Comparison of ENCODE assay signal across 12 cellular contexts in the genomic region with DNA sequence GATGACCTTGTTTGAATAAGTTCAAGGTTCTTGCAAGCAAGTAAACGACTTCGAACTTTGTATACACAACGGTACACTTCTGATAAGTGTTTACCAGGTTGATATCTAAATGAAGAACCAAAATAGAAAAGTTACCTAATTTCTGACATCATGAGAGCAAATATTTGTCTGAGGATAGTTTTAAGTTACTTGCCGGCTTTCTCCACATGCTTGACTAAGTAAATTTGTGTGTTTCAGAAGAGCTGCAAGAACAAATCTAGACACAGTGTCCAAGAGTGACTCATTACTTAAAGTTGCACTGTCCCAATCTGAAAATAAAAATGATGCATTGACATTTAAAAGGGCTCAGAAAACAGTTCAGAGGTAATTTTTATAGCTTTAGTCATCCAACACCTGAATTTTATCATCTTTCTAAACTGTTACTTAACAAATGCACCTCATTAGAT.
DNase-seq lines count a peak whose midpoint lies in the region; ATAC-seq, FAIRE-seq and TF ChIP-seq lines count a peak whose summit lies in the region.
"Had no signal": no experiment of that assay in that cellular context is flagged by ENCODE, and none has a peak within 500 bp of the region (broad histone marks: within the 10 kb centered on the region; RNA-seq: fewer than 3 reads in every experiment).

No MANE protein-coding gene starts in this region.

- TF ChIP-seq EP300 in A549 (IDR thresholded peaks at IDR 0.05): peak; percentile 16 to 37; a peak in 1 of 5 replicates

- TF ChIP-seq POLR2A in A549 (IDR thresholded peaks at IDR 0.05; ENCODE audit: low read length): no peak
- TF ChIP-seq POLR2A in right lobe of liver (IDR thresholded peaks at IDR 0.05): no peak

- no peak for TF ChIP-seq RAD21 in A549 (conservative IDR thresholded peaks at IDR 0.05 in 1 of 2, IDR thresholded peaks at IDR 0.05 in 1 of 2)

- peak overlapping the region; percentile 47 for H3K4me2 ChIP-seq in A549

- CTCF ChIA-PET in A549 (lab: Yijun Ruan, JAX): interaction anchor here (1.0 to 1.9 kb wide), 7 partner anchors 34 to 349 kb away, joined by 3 to 9 read pairs (median 5); a partner anchor contains a TSS

- FAIRE-seq in A549 (lab: Jason Lieb, UNC): peak; percentile 98

- intact Hi-C loops in right lobe of liver (cut with DNase I) (no loop called here), tibial artery (cut with DNase I; ENCODE audit: low total_unique reads) (no loop called here)

- DNase-seq in A549 (ENCODE audit: low read depth in 1 of 2, low spot score in 1 of 2) (peak in 1 of 2 experiments; percentile 59), HPDE6-E6E7 (ENCODE audit: extremely low spot score) (peak; percentile 2), cardiac fibroblast (ENCODE audit: low read depth in 2 of 2) (peak; percentile 57 to 76), right lobe of liver (no peak), tibial artery (no peak), activated gamma-delta T cell treated with Interleukin-2 at 50 U/mL for 16 hours (no peak), KG1 (lab: John Stamatoyannopoulos, UW) (no peak)
- DNase-seq in stimulated activated CD4-positive, alpha-beta T cell treated with anti-CD3 and anti-CD28 coated beads, Interleukin-2, amount 100 ng/mL, for 24 hours: no peak
- DNase-seq: activated naive CD8-positive, alpha-beta T cell treated with anti-CD3 and anti-CD28 coated beads, Interleukin-2, amount 10 ng/mL, durations not matched to agents 7 days and 5 days; CD4-positive, alpha-beta T cell; NCI-H2171 treated with DMSO at 0.1 percent for 48 hours; SHP77 treated with DMSO at 0.1 percent for 48 hours had no signal

- H3K27me3 ChIP-seq in right lobe of liver (no peaks in the 10 kb centered on the region), tibial artery (no peaks in the 10 kb centered on the region)

- H3K9me3 ChIP-seq in A549 (no peaks in the 10 kb centered on the region), right lobe of liver (no peaks in the 10 kb centered on the region), tibial artery (no peaks in the 10 kb centered on the region)

- peaks cover 35% of the 10 kb centered on the region for H3K4me1 ChIP-seq in A549
- H3K4me1 ChIP-seq in right lobe of liver: peaks cover 0 to 12% (median 5%) of the 10 kb centered on the region in 4 donors
- H3K4me1 ChIP-seq in tibial artery: peaks cover 0 to 6% (median 1%) of the 10 kb centered on the region in 4 donors

- POLR2A ChIA-PET in A549 (lab: Yijun Ruan, JAX): no interaction called here

- peaks cover 0 to 26% (median 0%) of the 10 kb centered on the region in 4 donors for H3K36me3 ChIP-seq in right lobe of liver
- H3K36me3 ChIP-seq in tibial artery: peaks cover 38 to 60% (median 39%) of the 10 kb centered on the region in 3 donors

- ATAC-seq in A549 (peak; percentile 70 to 87; a peak in 5 of 6 replicates), right lobe of liver (peak; percentile 86 to 90 (median 88))

- H3K27ac ChIP-seq in A549 (peak overlapping the region in 1 of 2 experiments; percentile 10; a peak in 1 of 6 replicates), right lobe of liver (peak overlapping the region in 2 of 3 donors; percentile 57 to 64), tibial artery (peak overlapping the region in 1 of 2 donors; percentile 40)

- TF ChIP-seq CTCF in A549 (IDR thresholded peaks at IDR 0.05): no peak
- TF ChIP-seq CTCF in cardiac fibroblast (IDR thresholded peaks at IDR 0.05; ENCODE audit: low read depth, low read length): no peak
- TF ChIP-seq CTCF in right lobe of liver (IDR thresholded peaks at IDR 0.05): no peak
- TF ChIP-seq CTCF in tibial artery (IDR thresholded peaks at IDR 0.05): no peak

- 10% methylated on average over 4 of the region's 4 CpGs for WGBS in A549 (ENCODE audit: missing lambda C conversion rate)
- WGBS in right lobe of liver (ENCODE audit: insufficient coverage, low coverage, low lambda C conversion rate, missing lambda C conversion rate): 23% methylated on average over 4 of the region's 4 CpGs

- no peak overlapping the region for H3K4me3 ChIP-seq in A549
- H3K4me3 ChIP-seq in cardiac fibroblast (replicated peaks in 1 of 2; ENCODE audit: low read depth in 2 of 2, low read length in 2 of 2): no peak overlapping the region
- H3K4me3 ChIP-seq in right lobe of liver: no peak overlapping the region
- no peak overlapping the region for H3K4me3 ChIP-seq in tibial artery

TF ChIP-seq in A549, 52 proteins besides CTCF, POLR2A, EP300 and RAD21:
- TF ChIP-seq JUNB (IDR thresholded peaks at IDR 0.05): peak; percentile 84
- TF ChIP-seq, protein P1, sequence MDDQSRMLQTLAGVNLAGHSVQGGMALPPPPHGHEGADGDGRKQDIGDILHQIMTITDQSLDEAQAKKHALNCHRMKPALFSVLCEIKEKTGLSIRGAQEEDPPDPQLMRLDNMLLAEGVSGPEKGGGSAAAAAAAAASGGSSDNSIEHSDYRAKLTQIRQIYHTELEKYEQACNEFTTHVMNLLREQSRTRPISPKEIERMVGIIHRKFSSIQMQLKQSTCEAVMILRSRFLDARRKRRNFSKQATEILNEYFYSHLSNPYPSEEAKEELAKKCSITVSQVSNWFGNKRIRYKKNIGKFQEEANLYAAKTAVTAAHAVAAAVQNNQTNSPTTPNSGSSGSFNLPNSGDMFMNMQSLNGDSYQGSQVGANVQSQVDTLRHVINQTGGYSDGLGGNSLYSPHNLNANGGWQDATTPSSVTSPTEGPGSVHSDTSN (IDR thresholded peaks at IDR 0.05): no peak
- TF ChIP-seq RFX5 (IDR thresholded peaks at IDR 0.05): no peak
- 0 out of 5 replicates have a peak, but pooled peaks of 1 of the 2 experiments have one; percentile 41 for TF ChIP-seq JUN (IDR thresholded peaks at IDR 0.05)
- TF ChIP-seq, protein P2, sequence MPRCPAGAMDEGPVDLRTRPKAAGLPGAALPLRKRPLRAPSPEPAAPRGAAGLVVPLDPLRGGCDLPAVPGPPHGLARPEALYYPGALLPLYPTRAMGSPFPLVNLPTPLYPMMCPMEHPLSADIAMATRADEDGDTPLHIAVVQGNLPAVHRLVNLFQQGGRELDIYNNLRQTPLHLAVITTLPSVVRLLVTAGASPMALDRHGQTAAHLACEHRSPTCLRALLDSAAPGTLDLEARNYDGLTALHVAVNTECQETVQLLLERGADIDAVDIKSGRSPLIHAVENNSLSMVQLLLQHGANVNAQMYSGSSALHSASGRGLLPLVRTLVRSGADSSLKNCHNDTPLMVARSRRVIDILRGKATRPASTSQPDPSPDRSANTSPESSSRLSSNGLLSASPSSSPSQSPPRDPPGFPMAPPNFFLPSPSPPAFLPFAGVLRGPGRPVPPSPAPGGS (IDR thresholded peaks at IDR 0.05): 0 out of 3 replicates have a peak, but pooled peaks have one; percentile 46
- peak; percentile 35 for TF ChIP-seq MAFK (IDR thresholded peaks at IDR 0.05; ENCODE audit: partially characterized antibody)
- TF ChIP-seq, protein P3, sequence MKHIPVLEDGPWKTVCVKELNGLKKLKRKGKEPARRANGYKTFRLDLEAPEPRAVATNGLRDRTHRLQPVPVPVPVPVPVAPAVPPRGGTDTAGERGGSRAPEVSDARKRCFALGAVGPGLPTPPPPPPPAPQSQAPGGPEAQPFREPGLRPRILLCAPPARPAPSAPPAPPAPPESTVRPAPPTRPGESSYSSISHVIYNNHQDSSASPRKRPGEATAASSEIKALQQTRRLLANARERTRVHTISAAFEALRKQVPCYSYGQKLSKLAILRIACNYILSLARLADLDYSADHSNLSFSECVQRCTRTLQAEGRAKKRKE (CRISPR knock-in tag; IDR thresholded peaks at IDR 0.05; ENCODE audit: low read depth): no peak
- TF ChIP-seq FOSL2 (IDR thresholded peaks at IDR 0.05): peak; percentile 78
- TF ChIP-seq FOSL2 (CRISPR knock-in tag; IDR thresholded peaks at IDR 0.05): peak; percentile 83
- TF ChIP-seq RARB (CRISPR knock-in tag; IDR thresholded peaks at IDR 0.05): no peak
- peak in 1 of 2 experiments; percentile 64; a peak in 1 of 4 replicates for TF ChIP-seq CEBPB (IDR thresholded peaks at IDR 0.05)

Comparison
In these comparisons a context has a peak if more than half of its experiments do, and no peak if none do; other contexts are left out.
1. DNase-seq: peak in HPDE6-E6E7 (single experiment) and cardiac fibroblast (2 of 2); none in right lobe of liver (0 of 3), tibial artery (0 of 2), activated gamma-delta T cell treated with Interleukin-2 at 50 U/mL for 16 hours (single experiment), KG1 (single experiment) and stimulated activated CD4-positive, alpha-beta T cell treated with anti-CD3 and anti-CD28 coated beads, Interleukin-2, amount 100 ng/mL, for 24 hours (0 of 2).